In genomic region chr12:69406217-69406616, GRCh38 we compare ENCODE assay signal across 3 cellular contexts.
TF ChIP-seq lines count a peak whose summit lies in the region.

No MANE protein-coding gene starts in this region.

TF ChIP-seq in SK-N-SH, 30 proteins besides CTCF, POLR2A, EP300 and RAD21:
- TF ChIP-seq TAF1 (IDR thresholded peaks at IDR 0.05; ENCODE audit: borderline replicate concordance, low read depth, low read length) = no peak
- no peak for TF ChIP-seq TEAD4 (IDR thresholded peaks at IDR 0.05; ENCODE audit: borderline replicate concordance, insufficient read depth)
- no peak for TF ChIP-seq MEF2A (IDR thresholded peaks at IDR 0.05; ENCODE audit: borderline replicate concordance, low read depth)
- TF ChIP-seq POLR2AphosphoS5 (IDR thresholded peaks at IDR 0.05; ENCODE audit: low read depth, low read length) = no peak
- TF ChIP-seq, protein P1, sequence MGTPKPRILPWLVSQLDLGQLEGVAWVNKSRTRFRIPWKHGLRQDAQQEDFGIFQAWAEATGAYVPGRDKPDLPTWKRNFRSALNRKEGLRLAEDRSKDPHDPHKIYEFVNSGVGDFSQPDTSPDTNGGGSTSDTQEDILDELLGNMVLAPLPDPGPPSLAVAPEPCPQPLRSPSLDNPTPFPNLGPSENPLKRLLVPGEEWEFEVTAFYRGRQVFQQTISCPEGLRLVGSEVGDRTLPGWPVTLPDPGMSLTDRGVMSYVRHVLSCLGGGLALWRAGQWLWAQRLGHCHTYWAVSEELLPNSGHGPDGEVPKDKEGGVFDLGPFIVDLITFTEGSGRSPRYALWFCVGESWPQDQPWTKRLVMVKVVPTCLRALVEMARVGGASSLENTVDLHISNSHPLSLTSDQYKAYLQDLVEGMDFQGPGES (IDR thresholded peaks at IDR 0.05; ENCODE audit: low read depth, low read length) = no peak
- TF ChIP-seq JUND (IDR thresholded peaks at IDR 0.05) = no peak
- no peak for TF ChIP-seq FOSL2 (IDR thresholded peaks at IDR 0.05; ENCODE audit: borderline replicate concordance, low read depth)
- TF ChIP-seq ELF1 (IDR thresholded peaks at IDR 0.05) = no peak
- no peak for TF ChIP-seq YY1 (IDR thresholded peaks at IDR 0.05; ENCODE audit: low read depth)
- TF ChIP-seq RCOR1 (IDR thresholded peaks at IDR 0.05; ENCODE audit: low read length) = no peak
- no peak for TF ChIP-seq TCF12 (IDR thresholded peaks at IDR 0.05)
- TF ChIP-seq GABPA (IDR thresholded peaks at IDR 0.05; ENCODE audit: low read depth) = no peak
- TF ChIP-seq ZBTB33 (IDR thresholded peaks at IDR 0.05; ENCODE audit: borderline replicate concordance, low read depth) = no peak
- TF ChIP-seq, protein P2, sequence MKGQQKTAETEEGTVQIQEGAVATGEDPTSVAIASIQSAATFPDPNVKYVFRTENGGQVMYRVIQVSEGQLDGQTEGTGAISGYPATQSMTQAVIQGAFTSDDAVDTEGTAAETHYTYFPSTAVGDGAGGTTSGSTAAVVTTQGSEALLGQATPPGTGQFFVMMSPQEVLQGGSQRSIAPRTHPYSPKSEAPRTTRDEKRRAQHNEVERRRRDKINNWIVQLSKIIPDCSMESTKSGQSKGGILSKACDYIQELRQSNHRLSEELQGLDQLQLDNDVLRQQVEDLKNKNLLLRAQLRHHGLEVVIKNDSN (IDR thresholded peaks at IDR 0.05; ENCODE audit: borderline replicate concordance, low read depth) = no peak
- TF ChIP-seq, protein P3, sequence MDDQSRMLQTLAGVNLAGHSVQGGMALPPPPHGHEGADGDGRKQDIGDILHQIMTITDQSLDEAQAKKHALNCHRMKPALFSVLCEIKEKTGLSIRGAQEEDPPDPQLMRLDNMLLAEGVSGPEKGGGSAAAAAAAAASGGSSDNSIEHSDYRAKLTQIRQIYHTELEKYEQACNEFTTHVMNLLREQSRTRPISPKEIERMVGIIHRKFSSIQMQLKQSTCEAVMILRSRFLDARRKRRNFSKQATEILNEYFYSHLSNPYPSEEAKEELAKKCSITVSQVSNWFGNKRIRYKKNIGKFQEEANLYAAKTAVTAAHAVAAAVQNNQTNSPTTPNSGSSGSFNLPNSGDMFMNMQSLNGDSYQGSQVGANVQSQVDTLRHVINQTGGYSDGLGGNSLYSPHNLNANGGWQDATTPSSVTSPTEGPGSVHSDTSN (IDR thresholded peaks at IDR 0.05) = no peak

TF ChIP-seq in SK-N-SH treated with all-trans-retinoic acid at 6 μM for 48 hours, 23 proteins besides CTCF, POLR2A, EP300 and RAD21:
- TF ChIP-seq ZFP30 (CRISPR knock-in tag; IDR thresholded peaks at IDR 0.05) (no peak), GLIS3 (CRISPR knock-in tag; IDR thresholded peaks at IDR 0.05) (no peak), TOX (CRISPR knock-in tag; IDR thresholded peaks at IDR 0.05; ENCODE audit: borderline replicate concordance) (no peak), TCF4 (CRISPR knock-in tag; IDR thresholded peaks at IDR 0.05; ENCODE audit: borderline replicate concordance) (no peak), PPARA (CRISPR knock-in tag; IDR thresholded peaks at IDR 0.05; ENCODE audit: borderline replicate concordance) (no peak), CREB5 (CRISPR knock-in tag; IDR thresholded peaks at IDR 0.05; ENCODE audit: low read depth) (no peak), ZNF8 (CRISPR knock-in tag; IDR thresholded peaks at IDR 0.05) (no peak), SNAI2 (CRISPR knock-in tag; IDR thresholded peaks at IDR 0.05) (no peak), CSDC2 (CRISPR knock-in tag; IDR thresholded peaks at IDR 0.05) (no peak), ZFP3 (CRISPR knock-in tag; IDR thresholded peaks at IDR 0.05) (no peak), ZC3H10 (CRISPR knock-in tag; IDR thresholded peaks at IDR 0.05) (no peak), RARB (CRISPR knock-in tag; IDR thresholded peaks at IDR 0.05) (no peak), TSHZ2 (CRISPR knock-in tag; IDR thresholded peaks at IDR 0.05) (no peak), ESRRG (CRISPR knock-in tag; IDR thresholded peaks at IDR 0.05) (no peak), ARNTL (CRISPR knock-in tag; IDR thresholded peaks at IDR 0.05; ENCODE audit: borderline replicate concordance, low read depth) (no peak)

TF ChIP-seq in endothelial cell of umbilical vein, 7 proteins besides CTCF, POLR2A, EP300 and RAD21:
- TF ChIP-seq FOS (IDR thresholded peaks at IDR 0.05; ENCODE audit: borderline replicate concordance, insufficient read depth, low read length) (no peak), EZH2 (IDR thresholded peaks at IDR 0.05; ENCODE audit: borderline replicate concordance, low read depth, low read length, severe bottlenecking) (no peak), GATA2 (IDR thresholded peaks at IDR 0.05; ENCODE audit: insufficient read depth, insufficient read length, low read depth, low read length) (no peak), POLR2AphosphoS5 (IDR thresholded peaks at IDR 0.05; ENCODE audit: insufficient read depth, low read depth, low read length) (no peak), JUN (IDR thresholded peaks at IDR 0.05; ENCODE audit: borderline replicate concordance, insufficient read depth, insufficient read length, low read depth) (no peak), MYC (IDR thresholded peaks at IDR 0.05; ENCODE audit: low read depth, low read length) (no peak)
- TF ChIP-seq, protein P4, sequence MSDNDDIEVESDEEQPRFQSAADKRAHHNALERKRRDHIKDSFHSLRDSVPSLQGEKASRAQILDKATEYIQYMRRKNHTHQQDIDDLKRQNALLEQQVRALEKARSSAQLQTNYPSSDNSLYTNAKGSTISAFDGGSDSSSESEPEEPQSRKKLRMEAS (IDR thresholded peaks at IDR 0.05; ENCODE audit: insufficient read depth, insufficient read length) = no peak
TF ChIP-seq in endothelial cell of umbilical vein: peak in this region for 0.
